Comparison of ENCODE assay signal across 27 cellular contexts in the genomic region with DNA sequence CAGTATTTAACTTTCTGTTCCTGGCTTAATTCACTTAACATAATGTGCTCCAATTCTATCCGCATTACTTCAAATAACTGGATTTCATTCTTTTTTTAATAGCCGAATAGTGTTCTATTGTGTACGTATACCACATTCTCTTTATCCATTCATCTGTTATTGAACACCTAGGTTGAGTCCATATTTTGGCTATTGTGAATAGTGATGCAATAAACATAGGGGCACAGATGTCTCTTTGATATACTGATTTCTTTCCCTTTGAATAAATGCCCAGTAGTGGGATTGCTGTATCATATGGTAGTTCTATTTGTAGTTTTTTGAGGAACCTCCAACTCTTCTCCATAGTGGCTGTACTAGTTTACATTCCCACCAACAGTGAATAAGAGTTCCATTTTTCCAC.
"Had no signal": no experiment of that assay in that cellular context is flagged by ENCODE, and none has a peak within 500 bp of the region (broad histone marks: within the 10 kb centered on the region; RNA-seq: fewer than 3 reads in every experiment).

No MANE protein-coding gene starts in this region.

- H3K27me3 ChIP-seq: stomach, suprapubic skin, testis, thyroid gland, tibial artery, tibial nerve, transverse colon, upper lobe of left lung, uterus, vagina had no signal

- FAIRE-seq: urothelium cell line had no signal

- H3K4me3 ChIP-seq: stomach, suprapubic skin, testis, thoracic aorta, thyroid gland, tibial artery, tibial nerve, transverse colon, upper lobe of left lung, upper lobe of right lung, uterus, vagina had no signal

- H3K4me1 ChIP-seq: stomach, suprapubic skin, testis, tibial artery, upper lobe of right lung, uterus, vagina had no signal

- DNase-seq: stimulated activated CD4-positive, alpha-beta T cell treated with anti-CD3 and anti-CD28 coated beads, Interleukin-2, amount 100 ng/mL, for 48 hours; stimulated activated CD4-positive, alpha-beta T cell treated with anti-CD3 and anti-CD28 coated beads, Interleukin-4, amount 100 ng/mL, for 1 hour; stimulated activated CD4-positive, alpha-beta T cell treated with anti-CD3 and anti-CD28 coated beads, Interleukin-4, amount 100 ng/mL, for 24 hours; stimulated activated CD4-positive, alpha-beta T cell treated with anti-CD3 and anti-CD28 coated beads, Interleukin-4, amount 100 ng/mL, for 4 hours; stimulated activated CD8-positive, alpha-beta memory T cell treated with anti-CD3 and anti-CD28 coated beads, Interleukin-4, amount 100 ng/mL, for 48 hours; stimulated activated naive B cell treated with anti-CD40 and anti-IgM and Interleukin-4, amounts not matched to agents 10 μg/mL and 1 μg/mL and 100 μg/mL, for 72 hours; stimulated activated naive CD4-positive, alpha-beta T cell; stimulated activated naive CD4-positive, alpha-beta T cell treated with Interleukin-2 at 50 U/mL for 16 hours; stimulated activated naive CD8-positive, alpha-beta T cell treated with anti-CD3 and anti-CD28 coated beads, Interleukin-15, amount 100 ng/mL, for 72 hours; stimulated activated naive CD8-positive, alpha-beta T cell treated with anti-CD3 and anti-CD28 coated beads, Interleukin-15, Interleukin-2, amounts not matched to agents 100 U/mL and 50 U/mL, for 24 hours; stomach; substantia nigra; testis; thyroid gland; tibial artery; transverse colon; trophoblast cell; upper lobe of left lung; upper lobe of right lung; uterus had no signal

- ATAC-seq: stimulated activated effector memory CD8-positive, alpha-beta T cell treated with anti-CD3 and anti-CD28 coated beads, Interleukin-12 subunit alpha, Interleukin-12 subunit beta, amount 100 ng/mL, for 72 hours; stimulated activated memory B cell treated with anti-CD40 and anti-IgM and Interleukin-4, amounts not matched to agents 10 μg/mL and 1 μg/mL and 100 μg/mL, for 72 hours; stimulated activated naive B cell treated with anti-CD40 and anti-IgM and Interleukin-4, amounts not matched to agents 10 μg/mL and 1 μg/mL and 100 μg/mL, for 72 hours; stimulated activated naive CD8-positive, alpha-beta T cell treated with anti-CD3 and anti-CD28 coated beads, Interleukin-15, amount 100 ng/mL, for 72 hours; stimulated activated naive CD8-positive, alpha-beta T cell treated with anti-CD3 and anti-CD28 coated beads, Interleukin-15, Interleukin-2, amounts not matched to agents 100 U/mL and 50 U/mL, for 24 hours; upper lobe of right lung had no signal

- H3K9me3 ChIP-seq: suprapubic skin, testis, thoracic aorta, thyroid gland, transverse colon, uterus, vagina had no signal

- H3K36me3 ChIP-seq: stomach, suprapubic skin, thoracic aorta, thyroid gland, tibial artery, tibial nerve, transverse colon, upper lobe of left lung, upper lobe of right lung, uterus, vagina had no signal

- H3K27ac ChIP-seq: stomach, suprapubic skin, testis, thoracic aorta, thyroid gland, tibial artery, tibial nerve, transverse colon, upper lobe of left lung, upper lobe of right lung, uterus, vagina had no signal
